ENCODE assay signal across 1 cellular context in genomic region chr21:29215709-29216108, GRCh38.
TF ChIP-seq lines count a peak whose summit lies in the region.

No MANE protein-coding gene starts in this region.

TF ChIP-seq in liver, 16 proteins besides CTCF, POLR2A, EP300 and RAD21 (continued from another document):
- TF ChIP-seq, protein P1, sequence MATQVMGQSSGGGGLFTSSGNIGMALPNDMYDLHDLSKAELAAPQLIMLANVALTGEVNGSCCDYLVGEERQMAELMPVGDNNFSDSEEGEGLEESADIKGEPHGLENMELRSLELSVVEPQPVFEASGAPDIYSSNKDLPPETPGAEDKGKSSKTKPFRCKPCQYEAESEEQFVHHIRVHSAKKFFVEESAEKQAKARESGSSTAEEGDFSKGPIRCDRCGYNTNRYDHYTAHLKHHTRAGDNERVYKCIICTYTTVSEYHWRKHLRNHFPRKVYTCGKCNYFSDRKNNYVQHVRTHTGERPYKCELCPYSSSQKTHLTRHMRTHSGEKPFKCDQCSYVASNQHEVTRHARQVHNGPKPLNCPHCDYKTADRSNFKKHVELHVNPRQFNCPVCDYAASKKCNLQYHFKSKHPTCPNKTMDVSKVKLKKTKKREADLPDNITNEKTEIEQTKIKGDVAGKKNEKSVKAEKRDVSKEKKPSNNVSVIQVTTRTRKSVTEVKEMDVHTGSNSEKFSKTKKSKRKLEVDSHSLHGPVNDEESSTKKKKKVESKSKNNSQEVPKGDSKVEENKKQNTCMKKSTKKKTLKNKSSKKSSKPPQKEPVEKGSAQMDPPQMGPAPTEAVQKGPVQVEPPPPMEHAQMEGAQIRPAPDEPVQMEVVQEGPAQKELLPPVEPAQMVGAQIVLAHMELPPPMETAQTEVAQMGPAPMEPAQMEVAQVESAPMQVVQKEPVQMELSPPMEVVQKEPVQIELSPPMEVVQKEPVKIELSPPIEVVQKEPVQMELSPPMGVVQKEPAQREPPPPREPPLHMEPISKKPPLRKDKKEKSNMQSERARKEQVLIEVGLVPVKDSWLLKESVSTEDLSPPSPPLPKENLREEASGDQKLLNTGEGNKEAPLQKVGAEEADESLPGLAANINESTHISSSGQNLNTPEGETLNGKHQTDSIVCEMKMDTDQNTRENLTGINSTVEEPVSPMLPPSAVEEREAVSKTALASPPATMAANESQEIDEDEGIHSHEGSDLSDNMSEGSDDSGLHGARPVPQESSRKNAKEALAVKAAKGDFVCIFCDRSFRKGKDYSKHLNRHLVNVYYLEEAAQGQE (IDR thresholded peaks at IDR 0.05), result peak; percentile 38
- TF ChIP-seq, protein P2, sequence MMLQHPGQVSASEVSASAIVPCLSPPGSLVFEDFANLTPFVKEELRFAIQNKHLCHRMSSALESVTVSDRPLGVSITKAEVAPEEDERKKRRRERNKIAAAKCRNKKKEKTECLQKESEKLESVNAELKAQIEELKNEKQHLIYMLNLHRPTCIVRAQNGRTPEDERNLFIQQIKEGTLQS (IDR thresholded peaks at IDR 0.05), result no peak
- TF ChIP-seq EGR1 (IDR thresholded peaks at IDR 0.05; ENCODE audit: low read depth in 2 of 2), result no peak
- TF ChIP-seq GABPA (IDR thresholded peaks at IDR 0.05 in 1 of 2, conservative IDR thresholded peaks at IDR 0.05 in 1 of 2), result no peak
- no peak for TF ChIP-seq TAF1 (conservative IDR thresholded peaks at IDR 0.05)
- TF ChIP-seq SP1 (IDR thresholded peaks at IDR 0.05), result peak; percentile 60
- peak in 1 of 2 donors; percentile 64 for TF ChIP-seq RXRA (IDR thresholded peaks at IDR 0.05)
- TF ChIP-seq JUND (IDR thresholded peaks at IDR 0.05), result peak in 1 of 2 donors; percentile 64
- peak; percentile 84 for TF ChIP-seq YY1 (IDR thresholded peaks at IDR 0.05)
- peak; percentile 81 to 84 for TF ChIP-seq HNF4A (conservative IDR thresholded peaks at IDR 0.05)
- TF ChIP-seq, protein P3, sequence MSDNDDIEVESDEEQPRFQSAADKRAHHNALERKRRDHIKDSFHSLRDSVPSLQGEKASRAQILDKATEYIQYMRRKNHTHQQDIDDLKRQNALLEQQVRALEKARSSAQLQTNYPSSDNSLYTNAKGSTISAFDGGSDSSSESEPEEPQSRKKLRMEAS (IDR thresholded peaks at IDR 0.05), result no peak
- TF ChIP-seq NR2F2 (IDR thresholded peaks at IDR 0.05), result no peak
- TF ChIP-seq FOXA1 (IDR thresholded peaks at IDR 0.05), result peak; percentile 84
- TF ChIP-seq, protein P4, sequence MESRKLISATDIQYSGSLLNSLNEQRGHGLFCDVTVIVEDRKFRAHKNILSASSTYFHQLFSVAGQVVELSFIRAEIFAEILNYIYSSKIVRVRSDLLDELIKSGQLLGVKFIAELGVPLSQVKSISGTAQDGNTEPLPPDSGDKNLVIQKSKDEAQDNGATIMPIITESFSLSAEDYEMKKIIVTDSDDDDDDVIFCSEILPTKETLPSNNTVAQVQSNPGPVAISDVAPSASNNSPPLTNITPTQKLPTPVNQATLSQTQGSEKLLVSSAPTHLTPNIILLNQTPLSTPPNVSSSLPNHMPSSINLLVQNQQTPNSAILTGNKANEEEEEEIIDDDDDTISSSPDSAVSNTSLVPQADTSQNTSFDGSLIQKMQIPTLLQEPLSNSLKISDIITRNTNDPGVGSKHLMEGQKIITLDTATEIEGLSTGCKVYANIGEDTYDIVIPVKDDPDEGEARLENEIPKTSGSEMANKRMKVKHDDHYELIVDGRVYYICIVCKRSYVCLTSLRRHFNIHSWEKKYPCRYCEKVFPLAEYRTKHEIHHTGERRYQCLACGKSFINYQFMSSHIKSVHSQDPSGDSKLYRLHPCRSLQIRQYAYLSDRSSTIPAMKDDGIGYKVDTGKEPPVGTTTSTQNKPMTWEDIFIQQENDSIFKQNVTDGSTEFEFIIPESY (IDR thresholded peaks at IDR 0.05), result peak; percentile 33
- TF ChIP-seq HNF4G (IDR thresholded peaks at IDR 0.05), result no peak
